In the genomic region with DNA sequence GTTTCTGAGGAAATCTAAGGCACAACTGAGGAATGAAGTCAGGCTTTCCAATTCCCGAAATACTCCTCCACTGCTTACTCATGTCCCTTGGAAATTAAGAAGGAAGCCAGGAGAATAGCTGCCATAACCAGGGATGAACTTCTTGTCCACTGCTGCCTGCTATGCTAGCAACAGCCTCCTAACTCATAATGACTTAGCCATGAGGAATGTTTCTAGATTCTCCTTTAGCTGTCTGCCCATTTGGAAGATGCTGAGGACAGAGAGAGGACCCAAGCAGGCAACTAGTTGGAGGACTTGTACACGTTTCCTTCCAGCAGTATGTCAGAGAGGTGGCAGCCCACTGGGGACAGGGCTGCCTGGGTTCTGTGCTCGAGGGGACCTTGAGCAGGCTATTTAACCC, we compare ENCODE assay signal across 12 cellular contexts. TPM values are rescaled to one million over a fixed set of nuclear protein-coding genes. Genes with fewer than 3 reads are reported as not detected.
DNase-seq lines count a peak whose midpoint lies in the region; TF ChIP-seq lines count a peak whose summit lies in the region.
"Had no signal": no experiment of that assay in that cellular context is flagged by ENCODE, and none has a peak within 500 bp of the region (broad histone marks: within the 10 kb centered on the region; RNA-seq: fewer than 3 reads in every experiment).

No MANE protein-coding gene starts in this region.

- peaks cover 0 to 6% (median 0%) of the 10 kb centered on the region in 5 donors for H3K36me3 ChIP-seq in subcutaneous abdominal adipose tissue (ENCODE audit: control insufficient read depth in 5 of 5, insufficient read depth in 5 of 5, low read length in 5 of 5)
- H3K36me3 ChIP-seq in BE2C: no peaks in the 10 kb centered on the region

- H3K4me1 Mint-ChIP-seq in chondrocyte (ENCODE audit: low read depth): peaks cover 88% of the 10 kb centered on the region

- peak overlapping the region; percentile 97 for H3K27ac Mint-ChIP-seq in chondrocyte (ENCODE audit: unreplicated experiment)

- H3K4me1 ChIP-seq in subcutaneous abdominal adipose tissue (ENCODE audit: control insufficient read depth in 5 of 5, insufficient read depth in 5 of 5, low read length in 5 of 5) (peaks cover 44 to 78% (median 77%) of the 10 kb centered on the region in 5 donors), BE2C (no peaks in the 10 kb centered on the region)

- H3K27me3 Mint-ChIP-seq in chondrocyte (ENCODE audit: low read depth): no peaks in the 10 kb centered on the region

- H3K4me3 Mint-ChIP-seq in chondrocyte (ENCODE audit: unreplicated experiment): peak overlapping the region; percentile 9

- DNase-seq in HFF-Myc (ENCODE audit: extremely low read depth, low read depth) (no peak), chondrocyte (ENCODE audit: low spot score) (no peak), kidney tubule cell (ENCODE audit: low spot score) (peak; percentile 86), dorsolateral prefrontal cortex (no peak), NCI-H187 treated with DMSO at 0.1 percent for 48 hours (lab: John Stamatoyannopoulos, UW) (no peak), BE2C (no peak), OCI-M2 (lab: John Stamatoyannopoulos, UW; ENCODE audit: unreplicated experiment) (no peak)
- DNase-seq: activated T-cell treated with anti-CD3 and anti-CD28 coated beads for 4 hours, GF-D8, SHP77 treated with DMSO at 0.1 percent for 48 hours had no signal

- peaks cover 0 to 3% (median 0%) of the 10 kb centered on the region in 5 donors for H3K9me3 ChIP-seq in subcutaneous abdominal adipose tissue (ENCODE audit: control insufficient read depth in 5 of 5, low read length in 5 of 5)
- no peaks in the 10 kb centered on the region for H3K9me3 ChIP-seq in BE2C

- H3K9ac ChIP-seq in subcutaneous abdominal adipose tissue (ENCODE audit: low read length in 5 of 5): peak overlapping the region in 2 of 5 donors; percentile 68 to 75

- no peaks in the 10 kb centered on the region for H3K36me3 Mint-ChIP-seq in chondrocyte (ENCODE audit: low read depth)

- H3K27ac ChIP-seq in subcutaneous abdominal adipose tissue (ENCODE audit: low read depth, low read length) (peak overlapping the region; percentile 79), dorsolateral prefrontal cortex (peak overlapping the region in 25 of 59 donors; percentile 5 to 87 (median 66))

- no peak for TF ChIP-seq CTCF in HFF-Myc (IDR thresholded peaks at IDR 0.05; ENCODE audit: low read depth, low read length, missing control alignments)
- TF ChIP-seq CTCF in chondrocyte (IDR thresholded peaks at IDR 0.05): no peak
- no peak for TF ChIP-seq CTCF in dorsolateral prefrontal cortex (IDR thresholded peaks at IDR 0.05 in 54 of 56, conservative IDR thresholded peaks at IDR 0.05 in 2 of 56; ENCODE audit: low read depth in 1 of 56, partially characterized antibody in 56 of 56)
- TF ChIP-seq CTCF in BE2C (IDR thresholded peaks at IDR 0.05; ENCODE audit: low read depth, low read length): no peak

- peaks cover 0 to 8% (median 0%) of the 10 kb centered on the region in 5 donors for H3K27me3 ChIP-seq in subcutaneous abdominal adipose tissue (ENCODE audit: control insufficient read depth in 5 of 5, insufficient read depth in 4 of 5, low read length in 5 of 5)
- H3K27me3 ChIP-seq in dorsolateral prefrontal cortex: peaks cover 0 to 12% (median 0%) of the 10 kb centered on the region in 45 donors
- peaks cover 21% of the 10 kb centered on the region for H3K27me3 ChIP-seq in BE2C

- H3K9me3 Mint-ChIP-seq in chondrocyte (ENCODE audit: low read depth): no peaks in the 10 kb centered on the region

- H3K4me3 ChIP-seq in HFF-Myc (replicated peaks; ENCODE audit: low read depth, low read length): peak overlapping the region; percentile 66; the same call in 1 of the 2 replicates
- peak overlapping the region in 4 of 5 donors; percentile 2 to 79 (median 72) for H3K4me3 ChIP-seq in subcutaneous abdominal adipose tissue (ENCODE audit: low read depth in 1 of 5, low read length in 5 of 5)
- peak overlapping the region in 1 of 59 donors; percentile 49 for H3K4me3 ChIP-seq in dorsolateral prefrontal cortex
- H3K4me3 ChIP-seq in BE2C (ENCODE audit: low read depth, low read length): no peak overlapping the region

- intact Hi-C loops in dorsolateral prefrontal cortex (cut with DNase I): no loop called here

RNA-seq across cellular contexts. Expression of gene CCL2, which starts 0.9 kb away (rescaled TPM):
- 15.4 to 42.1 TPM (median 36.6 TPM) in 3 replicates for total RNA-seq in chondrocyte
- 100 to 1,000 TPM in 2 of 120 experiments, 10 to 100 TPM in 44, 1 to 10 TPM in 71, under 1 TPM in 2, not detected in 1; 0.57 to 162 (median 6.8) TPM for total RNA-seq in dorsolateral prefrontal cortex
- polyA plus RNA-seq in BE2C (2012; ENCODE audit: insufficient read depth, insufficient read length, low read depth): 0.80 TPM

RNA-seq across cellular contexts. Expression of gene CCL7, which starts 15.9 kb away (rescaled TPM):
- total RNA-seq in chondrocyte: not detected in 3 replicates
- total RNA-seq in dorsolateral prefrontal cortex: 1 to 10 TPM in 1 of 120 experiments, under 1 TPM in 1, not detected in 118; 0.65 to 1.3 TPM
- not detected for polyA plus RNA-seq in BE2C (2012; ENCODE audit: insufficient read depth, insufficient read length, low read depth)
- total RNA-seq: mucosa of gallbladder had no signal

RNA-seq across cellular contexts. Expression of gene CCL11, which starts 31.4 kb away (rescaled TPM):
- not detected in 3 replicates for total RNA-seq in chondrocyte
- not detected for total RNA-seq in dorsolateral prefrontal cortex
- not detected for polyA plus RNA-seq in BE2C (2012; ENCODE audit: insufficient read depth, insufficient read length, low read depth)
